In genomic region chrX:68936186-68936585, GRCh38 we compare ENCODE assay signal across 27 cellular contexts.
DNase-seq lines count a peak whose midpoint lies in the region; ATAC-seq and TF ChIP-seq lines count a peak whose summit lies in the region.
"Had no signal": no experiment of that assay in that cellular context is flagged by ENCODE, and none has a peak within 500 bp of the region (broad histone marks: within the 10 kb centered on the region; RNA-seq: fewer than 3 reads in every experiment).

No MANE protein-coding gene starts in this region.

- H3K36me3 Mint-ChIP-seq in CD4-positive, CD25-positive, alpha-beta regulatory T cell = no peaks in the 10 kb centered on the region
- H3K36me3 Mint-ChIP-seq in progenitor cell of endocrine pancreas (ENCODE audit: insufficient read depth) = no peaks in the 10 kb centered on the region
- no peaks in the 10 kb centered on the region for H3K36me3 Mint-ChIP-seq in CD8-positive, alpha-beta memory T cell
- H3K36me3 Mint-ChIP-seq: naive B cell, type B pancreatic cell had no signal

- H3K4me3 ChIP-seq in CD4-positive, CD25-positive, alpha-beta regulatory T cell (ENCODE audit: low read depth, low read length) = no peak overlapping the region
- no peak overlapping the region for H3K4me3 ChIP-seq in CD8-positive, alpha-beta memory T cell (ENCODE audit: low read length)
- H3K4me3 ChIP-seq: coronary artery, lower lobe of right lung, psoas muscle, skin epidermis had no signal

- no peak for DNase-seq in CD4-positive, CD25-positive, alpha-beta regulatory T cell
- no peak for DNase-seq in RWPE1 (ENCODE audit: low spot score)
- DNase-seq in left kidney (ENCODE audit: low read depth, low spot score) = peak; percentile 39
- no peak for DNase-seq in progenitor cell of endocrine pancreas (ENCODE audit: low spot score, unreplicated experiment)
- DNase-seq in NCI-H146 (lab: John Stamatoyannopoulos, UW) = no peak
- no peak for DNase-seq in CD8-positive, alpha-beta memory T cell
- DNase-seq: activated CD4-positive, alpha-beta T cell treated with anti-CD3 and anti-CD28 coated beads, Interleukin-2, amount 10 ng/mL, durations not matched to agents 7 days and 5 days; activated CD8-positive, alpha-beta memory T cell treated with anti-CD3 and anti-CD28 coated beads, Interleukin-2, amount 50 U/mL, for 4 hours; activated effector memory CD4-positive, alpha-beta T cell treated with anti-CD3 and anti-CD28 coated beads, Interleukin-2, amount 50 U/mL, for 16 hours; activated naive CD8-positive, alpha-beta T cell treated with anti-CD3 and anti-CD28 coated beads, Interleukin-2, amount 50 U/mL, for 24 hours; Caco-2; lower lobe of right lung; naive B cell; NCI-H1092; NCI-H2029 treated with DMSO at 0.1 percent for 48 hours; NCI-H526 treated with DMSO at 0.1 percent for 48 hours; psoas muscle; SIG-M5; stimulated activated CD4-positive, alpha-beta T cell treated with anti-CD3 and anti-CD28 coated beads, Interleukin-2, amount 100 ng/mL, for 48 hours; T-helper 1 cell had no signal

- H3K27me3 ChIP-seq in CD4-positive, CD25-positive, alpha-beta regulatory T cell (ENCODE audit: control insufficient read depth, insufficient read depth, low read length) = no peaks in the 10 kb centered on the region
- no peaks in the 10 kb centered on the region for H3K27me3 ChIP-seq in CD8-positive, alpha-beta memory T cell (ENCODE audit: insufficient read depth, low read length, poor library complexity, severe bottlenecking)
- H3K27me3 ChIP-seq: brain microvascular endothelial cell had no signal

- H3K36me3 ChIP-seq in CD4-positive, CD25-positive, alpha-beta regulatory T cell (ENCODE audit: control insufficient read depth, insufficient read depth, low read length) = no peaks in the 10 kb centered on the region
- no peaks in the 10 kb centered on the region for H3K36me3 ChIP-seq in CD8-positive, alpha-beta memory T cell (ENCODE audit: insufficient read depth, low read length)
- H3K36me3 ChIP-seq: brain microvascular endothelial cell, lower lobe of right lung had no signal

- TF ChIP-seq CTCF in RWPE1 (conservative IDR thresholded peaks at IDR 0.05; ENCODE audit: low read depth) = no peak
- no peak for TF ChIP-seq CTCF in progenitor cell of endocrine pancreas (IDR thresholded peaks at IDR 0.05; ENCODE audit: unreplicated experiment)

- CTCF ChIA-PET in RWPE1 (lab: Yijun Ruan, JAX) = no interaction called here
- CTCF ChIA-PET in CD8-positive, alpha-beta memory T cell (lab: Charles Lee) = interaction anchor here (1.4 kb wide), 1 partner anchor 18 kb away, joined by 3 read pairs; no protein-coding TSS in a partner anchor

- no peak for TF ChIP-seq POLR2A in GM18505 (IDR thresholded peaks at IDR 0.05; ENCODE audit: borderline replicate concordance, extremely low read depth, insufficient read depth, insufficient read length)

- peaks cover 4% of the 10 kb centered on the region for H3K27me3 Mint-ChIP-seq in CD4-positive, CD25-positive, alpha-beta regulatory T cell
- no peaks in the 10 kb centered on the region for H3K27me3 Mint-ChIP-seq in progenitor cell of endocrine pancreas
- H3K27me3 Mint-ChIP-seq in CD8-positive, alpha-beta memory T cell = peaks cover 1 to 3% of the 10 kb centered on the region in 2 donors
- H3K27me3 Mint-ChIP-seq: activated CD4-positive, alpha-beta T cell treated with anti-CD3 and anti-CD28 coated beads, Interleukin-2, amount 10 ng/mL, durations not matched to agents 7 days and 5 days; activated naive CD8-positive, alpha-beta T cell treated with anti-CD3 and anti-CD28 coated beads, Interleukin-2, amount 50 U/mL, for 24 hours; stimulated activated naive CD8-positive, alpha-beta T cell treated with anti-CD3 and anti-CD28 coated beads, Interleukin-15, Interleukin-2, amounts not matched to agents 100 ng/mL and 50 ng/mL, for 24 hours; type B pancreatic cell had no signal

- POLR2A ChIA-PET in RWPE1 (lab: Yijun Ruan, JAX; ENCODE audit: low non-redundant PET) = no interaction called here
- POLR2A ChIA-PET in CD8-positive, alpha-beta memory T cell (lab: Charles Lee) = no interaction called here

- H3K9me3 Mint-ChIP-seq in CD4-positive, CD25-positive, alpha-beta regulatory T cell = no peaks in the 10 kb centered on the region
- H3K9me3 Mint-ChIP-seq in progenitor cell of endocrine pancreas (ENCODE audit: low read depth) = peaks cover 21% of the 10 kb centered on the region
- no peaks in the 10 kb centered on the region for H3K9me3 Mint-ChIP-seq in CD8-positive, alpha-beta memory T cell
- H3K9me3 Mint-ChIP-seq: activated CD4-positive, alpha-beta T cell treated with anti-CD3 and anti-CD28 coated beads, Interleukin-2, amount 10 ng/mL, durations not matched to agents 7 days and 5 days; activated naive CD8-positive, alpha-beta T cell treated with anti-CD3 and anti-CD28 coated beads, Interleukin-2, amount 50 U/mL, for 24 hours; stimulated activated naive CD8-positive, alpha-beta T cell treated with anti-CD3 and anti-CD28 coated beads, Interleukin-15, Interleukin-2, amounts not matched to agents 100 ng/mL and 50 ng/mL, for 24 hours; type B pancreatic cell had no signal

- no peak overlapping the region for H3K4me3 Mint-ChIP-seq in CD4-positive, CD25-positive, alpha-beta regulatory T cell
- H3K4me3 Mint-ChIP-seq in progenitor cell of endocrine pancreas (ENCODE audit: low read depth) = no peak overlapping the region
- H3K4me3 Mint-ChIP-seq in CD8-positive, alpha-beta memory T cell = no peak overlapping the region
- H3K4me3 Mint-ChIP-seq: activated CD4-positive, alpha-beta T cell treated with anti-CD3 and anti-CD28 coated beads, Interleukin-2, amount 10 ng/mL, durations not matched to agents 7 days and 5 days; activated naive CD8-positive, alpha-beta T cell treated with anti-CD3 and anti-CD28 coated beads, Interleukin-2, amount 50 U/mL, for 24 hours; naive B cell; stimulated activated naive CD8-positive, alpha-beta T cell treated with anti-CD3 and anti-CD28 coated beads, Interleukin-15, Interleukin-2, amounts not matched to agents 100 ng/mL and 50 ng/mL, for 24 hours; type B pancreatic cell had no signal

- H3K4me1 ChIP-seq in CD4-positive, CD25-positive, alpha-beta regulatory T cell (ENCODE audit: control insufficient read depth, insufficient read depth, low read length, poor library complexity, severe bottlenecking) = no peaks in the 10 kb centered on the region
- no peaks in the 10 kb centered on the region for H3K4me1 ChIP-seq in CD8-positive, alpha-beta memory T cell (ENCODE audit: insufficient read depth, low read length)
- H3K4me1 ChIP-seq: Caco-2, lower lobe of right lung had no signal

- H3K27ac ChIP-seq in CD4-positive, CD25-positive, alpha-beta regulatory T cell (ENCODE audit: insufficient read depth, low read length, poor library complexity, severe bottlenecking) = no peak overlapping the region
- peak overlapping the region; percentile 69 for H3K27ac ChIP-seq in RWPE1
- no peak overlapping the region for H3K27ac ChIP-seq in CD8-positive, alpha-beta memory T cell (ENCODE audit: low read depth, low read length)
- H3K27ac ChIP-seq: brain microvascular endothelial cell, lower lobe of right lung, psoas muscle had no signal

- H3K9me3 ChIP-seq in CD4-positive, CD25-positive, alpha-beta regulatory T cell (ENCODE audit: control insufficient read depth in 2 of 2, low read length in 2 of 2) = no peaks in the 10 kb centered on the region
- no peaks in the 10 kb centered on the region for H3K9me3 ChIP-seq in CD8-positive, alpha-beta memory T cell (ENCODE audit: low read length)
- H3K9me3 ChIP-seq: Caco-2, lower lobe of right lung, psoas muscle had no signal

- peak overlapping the region in 2 of 3 donors; percentile 23 to 56 for H3K27ac Mint-ChIP-seq in CD4-positive, CD25-positive, alpha-beta regulatory T cell
- peak overlapping the region; percentile 56 for H3K27ac Mint-ChIP-seq in progenitor cell of endocrine pancreas
- no peak overlapping the region for H3K27ac Mint-ChIP-seq in CD8-positive, alpha-beta memory T cell
- H3K27ac Mint-ChIP-seq: activated CD4-positive, alpha-beta T cell treated with anti-CD3 and anti-CD28 coated beads, Interleukin-2, amount 10 ng/mL, durations not matched to agents 7 days and 5 days; activated naive CD8-positive, alpha-beta T cell treated with anti-CD3 and anti-CD28 coated beads, Interleukin-2, amount 50 U/mL, for 24 hours; naive B cell; stimulated activated naive CD8-positive, alpha-beta T cell treated with anti-CD3 and anti-CD28 coated beads, Interleukin-15, Interleukin-2, amounts not matched to agents 100 ng/mL and 50 ng/mL, for 24 hours; type B pancreatic cell had no signal

- ATAC-seq in CD4-positive, CD25-positive, alpha-beta regulatory T cell (ENCODE audit: low read depth in 2 of 2) = no peak
- no peak for ATAC-seq in GM18505 (IDR thresholded peaks at IDR 0.05; ENCODE audit: unreplicated experiment)
- ATAC-seq in esophagus mucosa = no peak
- ATAC-seq: activated naive CD8-positive, alpha-beta T cell treated with anti-CD3 and anti-CD28 coated beads, Interleukin-2, amount 50 U/mL, for 24 hours; lower lobe of right lung had no signal

- peaks cover 0 to 3% (median 0%) of the 10 kb centered on the region in 4 donors for H3K4me1 Mint-ChIP-seq in CD4-positive, CD25-positive, alpha-beta regulatory T cell
- no peaks in the 10 kb centered on the region for H3K4me1 Mint-ChIP-seq in progenitor cell of endocrine pancreas (ENCODE audit: low read depth)
- peaks cover 0 to 3% (median 3%) of the 10 kb centered on the region in 3 donors for H3K4me1 Mint-ChIP-seq in CD8-positive, alpha-beta memory T cell
- H3K4me1 Mint-ChIP-seq: activated naive CD8-positive, alpha-beta T cell treated with anti-CD3 and anti-CD28 coated beads, Interleukin-2, amount 50 U/mL, for 24 hours had no signal

Comparison
In these comparisons a context has a peak if more than half of its experiments do, and no peak if none do; other contexts are left out.
1. H3K27ac Mint-ChIP-seq: peak in CD4-positive, CD25-positive, alpha-beta regulatory T cell (2 of 3) and progenitor cell of endocrine pancreas (single experiment); none in CD8-positive, alpha-beta memory T cell (0 of 8).